ENCODE assay signal across 1 cellular context in genomic region chr11:3840870-3841425, GRCh38.
A peak's percentile ranks its signal among the peaks of the same experiment; 100 is the strongest.
TF ChIP-seq lines count a peak whose summit lies in the region.

TSS of gene RHOG (minus strand) at chr11:3840959. CDS start at chr11:3828138, 12,821 bp downstream.

TF ChIP-seq in GM12878, 131 proteins besides CTCF, POLR2A, EP300 and RAD21 (continued from another document):
- TF ChIP-seq NRF1 (conservative IDR thresholded peaks at IDR 0.05; ENCODE audit: low read depth, low read length) (no peak), USF1 (IDR thresholded peaks at IDR 0.05; ENCODE audit: borderline replicate concordance, extremely low read length, insufficient read depth, low read depth, low read length) (no peak), MEF2A (IDR thresholded peaks at IDR 0.05; ENCODE audit: insufficient read depth, low read depth, low read length) (0 out of 2 replicates have a peak, but pooled peaks have one; percentile 29), ELK1 (IDR thresholded peaks at IDR 0.05; ENCODE audit: low read depth, low read length) (0 out of 2 replicates have a peak, but pooled peaks have one; percentile 18), ATF7 (IDR thresholded peaks at IDR 0.05; ENCODE audit: low read depth) (no peak), SMC3 (IDR thresholded peaks at IDR 0.05; ENCODE audit: borderline replicate concordance, low read length) (no peak), GATAD2B (conservative IDR thresholded peaks at IDR 0.05; ENCODE audit: low read depth) (no peak)
